In the genomic region with DNA sequence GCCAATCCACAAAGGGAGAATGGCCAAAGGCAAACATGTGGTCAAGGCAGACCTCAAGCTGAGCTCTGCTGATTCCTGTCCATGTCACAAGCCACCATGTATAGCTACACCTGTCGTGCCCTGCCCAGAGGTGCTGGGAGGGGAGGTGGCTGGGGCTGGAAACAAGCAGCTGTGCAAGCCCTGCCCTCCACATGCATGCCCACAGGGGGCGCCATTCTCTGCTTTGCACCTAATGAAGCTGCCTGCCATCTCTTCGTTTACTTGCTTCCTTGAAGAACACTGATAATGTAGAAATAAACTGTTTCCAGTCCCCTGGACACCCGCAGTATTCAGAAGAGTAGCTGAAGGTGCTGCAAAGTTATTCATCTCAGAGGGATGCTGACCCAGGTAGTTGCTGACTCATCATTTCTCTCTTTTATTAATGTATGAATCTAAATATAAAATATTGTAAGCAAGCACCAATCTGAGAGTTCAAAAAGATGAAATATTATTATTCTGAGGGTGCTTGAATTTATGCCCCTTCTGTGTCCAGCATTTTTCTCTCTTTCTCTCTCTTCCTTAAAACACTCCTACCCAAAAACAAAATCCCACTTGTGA, we compare ENCODE assay signal across 9 cellular contexts.
DNase-seq lines count a peak whose midpoint lies in the region; ATAC-seq and TF ChIP-seq lines count a peak whose summit lies in the region.
"Had no signal": no experiment of that assay in that cellular context is flagged by ENCODE, and none has a peak within 500 bp of the region (broad histone marks: within the 10 kb centered on the region; RNA-seq: fewer than 3 reads in every experiment).

No MANE protein-coding gene starts in this region.

- H2AK9ac ChIP-seq in IMR-90 (replicated peaks; ENCODE audit: low read depth, low read length, poor library complexity): no peak overlapping the region

- H2AK5ac ChIP-seq in IMR-90 (ENCODE audit: low read depth, low read length): no peak overlapping the region

- TF ChIP-seq CTCF in BJ (IDR thresholded peaks at IDR 0.05; ENCODE audit: insufficient read depth, low read depth, low read length) (peak; percentile 33; the same call in 1 of the 2 replicates), IMR-90 (conservative IDR thresholded peaks at IDR 0.05; ENCODE audit: low read depth, low read length) (peak; percentile 42), fibroblast of the aortic adventitia (IDR thresholded peaks at IDR 0.05; ENCODE audit: insufficient read depth, low read length) (peak; percentile 47), spleen (IDR thresholded peaks at IDR 0.05 in 8 of 11, conservative IDR thresholded peaks at IDR 0.05 in 3 of 11) (peak in 10 of 11 experiments; percentile 14 to 70 (median 54))

- WGBS in IMR-90 (ENCODE audit: extremely low coverage in 2 of 2, insufficient read length in 1 of 2), 2 experiments: no CpG with 5 or more reads among the region's 4 CpGs
- WGBS in spleen, 5 donors: 17 to 34% (median 22%) methylated on average over 4 of the region's 4 CpGs

- no peak overlapping the region for H3K4me2 ChIP-seq in IMR-90 (ENCODE audit: low read depth, low read length)

- H4K20me1 ChIP-seq in IMR-90 (ENCODE audit: insufficient read depth, low read length): no peaks in the 10 kb centered on the region

- TF ChIP-seq POLR2A in IMR-90 (IDR thresholded peaks at IDR 0.05; ENCODE audit: low read depth, low read length) (no peak), spleen (IDR thresholded peaks at IDR 0.05) (no peak)

- no peaks in the 10 kb centered on the region for H3K9me1 ChIP-seq in IMR-90 (ENCODE audit: insufficient read depth, low read length)

- no peak overlapping the region for H2BK120ac ChIP-seq in IMR-90 (ENCODE audit: low read depth, low read length)

- H3K27ac ChIP-seq in IMR-90 (ENCODE audit: insufficient read depth, low read length): no peak overlapping the region
- H3K27ac ChIP-seq in spleen: peak overlapping the region in 7 of 8 donors; percentile 27 to 70 (median 59)
- H3K27ac ChIP-seq: thoracic aorta had no signal

- H3K9me3 ChIP-seq in IMR-90 (ENCODE audit: control insufficient read depth, insufficient read depth, low read length) (0 out of 2 replicates have a peak, but pooled peaks cover 2% of the 10 kb centered on the region), spleen (peaks cover 0 to 15% (median 0%) of the 10 kb centered on the region in 8 donors)
- H3K9me3 ChIP-seq: thoracic aorta had no signal

- no peak overlapping the region for H4K91ac ChIP-seq in IMR-90 (ENCODE audit: insufficient read depth, low read depth, low read length)

- BruUV-seq in IMR-90 (replicated peaks; lab: Mats Ljungman, UMichigan): no TSS peak

- DNase-seq in BJ (ENCODE audit: low read depth): no peak
- DNase-seq in IMR-90: peak; percentile 13
- DNase-seq in activated CD4-positive, alpha-beta T cell treated with anti-CD3 and anti-CD28 coated beads, Interleukin-2, amount 50 U/mL, for 4 hours: peak; percentile 18 to 28
- peak; percentile 25 for DNase-seq in fibroblast of the aortic adventitia (ENCODE audit: low read depth)
- DNase-seq in spleen: peak; percentile 87
- no peak for DNase-seq in GM03348 (ENCODE audit: low spot score)

- dilution Hi-C loops in IMR-90 (cut with HindIII; ENCODE audit: low sequenced_read_pairs, unreplicated experiment): no loop called here

- H2BK20ac ChIP-seq in IMR-90 (ENCODE audit: low read depth, low read length): no peak overlapping the region

- intact Hi-C loops in IMR-90 (cut with micrococcal nuclease): loop anchor here (5.0 to 10.0 kb wide), 2 partner anchors 150 to 452 kb away; no protein-coding TSS in a partner anchor
- intact Hi-C loops in spleen (cut with DNase I; ENCODE audit: low total_unique reads): loop anchor here (10.0 kb wide), 1 partner anchor 118 kb away; no protein-coding TSS in a partner anchor

- no peak overlapping the region for H3K56ac ChIP-seq in IMR-90 (ENCODE audit: extremely low read depth, insufficient read depth, low read length)

- no peak overlapping the region for H3K18ac ChIP-seq in IMR-90 (ENCODE audit: low read depth, low read length)

- no peak overlapping the region for H3K4me3 ChIP-seq in BJ (ENCODE audit: low read depth, low read length)
- H3K4me3 ChIP-seq in IMR-90 (ENCODE audit: insufficient read depth, low read depth, low read length): no peak overlapping the region
- no peak overlapping the region for H3K4me3 ChIP-seq in fibroblast of the aortic adventitia (ENCODE audit: low read depth, low read length)
- peak overlapping the region in 4 of 8 donors; percentile 10 to 50 (median 20) for H3K4me3 ChIP-seq in spleen
- H3K4me3 ChIP-seq: thoracic aorta had no signal

- H3K36me3 ChIP-seq in BJ (ENCODE audit: control insufficient read depth, insufficient read depth, low read length) (no peaks in the 10 kb centered on the region), IMR-90 (ENCODE audit: control insufficient read depth, insufficient read depth, low read length) (no peaks in the 10 kb centered on the region), spleen (no peaks in the 10 kb centered on the region)
- H3K36me3 ChIP-seq: thoracic aorta had no signal

- POLR2A ChIA-PET in BJ (lab: Charles Lee) (no interaction called here), IMR-90 (lab: Charles Lee; ENCODE audit: unreplicated experiment) (no interaction called here)

- H3K27me3 ChIP-seq in BJ (ENCODE audit: control insufficient read depth, insufficient read depth, low read length) (peaks cover 2% of the 10 kb centered on the region; the same call in 1 of the 2 replicates), IMR-90 (ENCODE audit: control insufficient read depth, insufficient read depth, low read length) (no peaks in the 10 kb centered on the region; the same call in 1 of the 2 replicates), spleen (replicated peaks in 1 of 7) (no peaks in the 10 kb centered on the region)

- peak; percentile 43; the same call in 1 of the 2 replicates for TF ChIP-seq RAD21 in IMR-90 (IDR thresholded peaks at IDR 0.05; ENCODE audit: low read length)

- H2BK15ac ChIP-seq in IMR-90 (ENCODE audit: low read depth, low read length): no peak overlapping the region

- CTCF ChIA-PET in BJ (lab: Yijun Ruan, JAX) (no interaction called here), IMR-90 (lab: Yijun Ruan, JAX) (no interaction called here)

- H3K4me1 ChIP-seq in IMR-90 (ENCODE audit: control insufficient read depth, insufficient read depth, low read length) (no peaks in the 10 kb centered on the region), spleen (peaks cover 0 to 6% (median 0%) of the 10 kb centered on the region in 6 donors)

- H2AFZ ChIP-seq in IMR-90 (replicated peaks; ENCODE audit: low read length, poor library complexity): no peak overlapping the region

- no peak overlapping the region for H4K5ac ChIP-seq in IMR-90 (ENCODE audit: low read depth, low read length)

- H3K4ac ChIP-seq in IMR-90 (ENCODE audit: low read depth, low read length): no peak overlapping the region

- no peaks in the 10 kb centered on the region for H3K79me1 ChIP-seq in IMR-90 (ENCODE audit: low read depth in 1 of 2, low read length in 2 of 2)

- H3K9ac ChIP-seq in IMR-90 (ENCODE audit: low read depth, low read length): no peak overlapping the region

- H2BK5ac ChIP-seq in IMR-90 (ENCODE audit: low read depth, low read length, poor library complexity, severe bottlenecking): no peak overlapping the region

- H4K8ac ChIP-seq in IMR-90 (ENCODE audit: low read depth in 2 of 2, low read length in 2 of 2): no peak overlapping the region

- no peak overlapping the region for H3K14ac ChIP-seq in IMR-90 (replicated peaks; ENCODE audit: low read depth, low read length)

- H3K23ac ChIP-seq in IMR-90 (ENCODE audit: low read depth, low read length): no peak overlapping the region

- in situ Hi-C loops in IMR-90 (cut with MboI; ENCODE audit: low sequenced_read_pairs): no loop called here

- ATAC-seq in IMR-90 (ENCODE audit: low read depth): no peak
- ATAC-seq in HG02571 (IDR thresholded peaks at IDR 0.05; ENCODE audit: unreplicated experiment): no peak
- no peak for ATAC-seq in HG02885 (IDR thresholded peaks at IDR 0.05; ENCODE audit: poor library complexity, unreplicated experiment)

TF ChIP-seq in IMR-90, 13 proteins besides CTCF, POLR2A, EP300 and RAD21:
- peak; percentile 99 for TF ChIP-seq MAFK (IDR thresholded peaks at IDR 0.05; ENCODE audit: low read depth, low read length)
- TF ChIP-seq RFX5 (IDR thresholded peaks at IDR 0.05; ENCODE audit: low read depth, low read length): no peak
- peak; percentile 31; the same call in 1 of the 2 replicates for TF ChIP-seq SMC3 (IDR thresholded peaks at IDR 0.05; ENCODE audit: low read depth, low read length)
- no peak for TF ChIP-seq BHLHE40 (IDR thresholded peaks at IDR 0.05; ENCODE audit: low read depth, low read length)
- TF ChIP-seq, protein P1, sequence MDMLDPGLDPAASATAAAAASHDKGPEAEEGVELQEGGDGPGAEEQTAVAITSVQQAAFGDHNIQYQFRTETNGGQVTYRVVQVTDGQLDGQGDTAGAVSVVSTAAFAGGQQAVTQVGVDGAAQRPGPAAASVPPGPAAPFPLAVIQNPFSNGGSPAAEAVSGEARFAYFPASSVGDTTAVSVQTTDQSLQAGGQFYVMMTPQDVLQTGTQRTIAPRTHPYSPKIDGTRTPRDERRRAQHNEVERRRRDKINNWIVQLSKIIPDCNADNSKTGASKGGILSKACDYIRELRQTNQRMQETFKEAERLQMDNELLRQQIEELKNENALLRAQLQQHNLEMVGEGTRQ (IDR thresholded peaks at IDR 0.05; ENCODE audit: low read depth, low read length): no peak
- TF ChIP-seq NFE2L2 (IDR thresholded peaks at IDR 0.05; ENCODE audit: low read depth, low read length): no peak
- no peak for TF ChIP-seq FOS (IDR thresholded peaks at IDR 0.05; ENCODE audit: low read depth, low read length)
- no peak for TF ChIP-seq MAZ (IDR thresholded peaks at IDR 0.05; ENCODE audit: borderline replicate concordance, low read depth, low read length)
TF ChIP-seq in IMR-90: peak in this region for 2.

Comparison
In these comparisons a context has a peak if more than half of its experiments do, and no peak if none do; other contexts are left out.
1. DNase-seq: peak in IMR-90 (single experiment), activated CD4-positive, alpha-beta T cell treated with anti-CD3 and anti-CD28 coated beads, Interleukin-2, amount 50 U/mL, for 4 hours (2 of 2), fibroblast of the aortic adventitia (single experiment) and spleen (single experiment); none in BJ (single experiment) and GM03348 (single experiment).
2. Peak in every context shown above with its lines, with median percentiles within 50 percentile points of each other: CTCF ChIP-seq.